ENCODE assay signal across 8 cellular contexts in genomic region chr15:58932791-58933310, GRCh38. TPM values are rescaled to one million over a fixed set of nuclear protein-coding genes. Genes with fewer than 3 reads are reported as not detected.
DNase-seq lines count a peak whose midpoint lies in the region; ATAC-seq and TF ChIP-seq lines count a peak whose summit lies in the region.

No MANE protein-coding gene starts in this region.

- peak; percentile 19 for ATAC-seq in HG02884 (IDR thresholded peaks at IDR 0.05; ENCODE audit: unreplicated experiment)

- H3K4me1 ChIP-seq in OCI-LY3 (ENCODE audit: low read length) (peaks cover 20% of the 10 kb centered on the region), tibial nerve (peaks cover 0 to 37% (median 20%) of the 10 kb centered on the region in 4 donors)

- H3K27me3 ChIP-seq in OCI-LY3 (ENCODE audit: low read depth, low read length): no peaks in the 10 kb centered on the region
- no peaks in the 10 kb centered on the region for H3K27me3 ChIP-seq in tibial nerve

- no peaks in the 10 kb centered on the region for H3K27me3 Mint-ChIP-seq in activated naive CD4-positive, alpha-beta T cell treated with anti-CD3 and anti-CD28 coated beads for 36 hours (ENCODE audit: low read depth)

- peaks cover 8% of the 10 kb centered on the region for H4K20me1 ChIP-seq in OCI-LY3 (ENCODE audit: insufficient read depth, low read length)

- TF ChIP-seq CTCF in OCI-LY3 (IDR thresholded peaks at IDR 0.05; ENCODE audit: low read depth, low read length) (no peak), tibial nerve (IDR thresholded peaks at IDR 0.05) (no peak)

- CTCF ChIA-PET in activated naive CD4-positive, alpha-beta T cell treated with anti-CD3 and anti-CD28 coated beads for 36 hours (lab: Charles Lee): no interaction called here

- H3K4me3 ChIP-seq in OCI-LY3 (ENCODE audit: low read length): peak overlapping the region; percentile 95
- H3K4me3 ChIP-seq in tibial nerve: peak overlapping the region; percentile 61 to 95 (median 70)

- H3K9me3 ChIP-seq in OCI-LY3 (ENCODE audit: insufficient read depth, low read length) (no peaks in the 10 kb centered on the region), tibial nerve (no peaks in the 10 kb centered on the region)

- intact Hi-C loops in activated naive CD4-positive, alpha-beta T cell treated with anti-CD3 and anti-CD28 coated beads for 36 hours (cut with micrococcal nuclease): loop anchor here (1.0 to 10.0 kb wide), 8 partner anchors 54 to 1228 kb away; partner anchors contain the start of genes ADAM10, BNIP2, CCNB2 and MINDY2

- H3K9me3 Mint-ChIP-seq in activated naive CD4-positive, alpha-beta T cell treated with anti-CD3 and anti-CD28 coated beads for 36 hours: no peaks in the 10 kb centered on the region

- peaks cover 53% of the 10 kb centered on the region for H3K79me2 ChIP-seq in OCI-LY3 (ENCODE audit: low read length)

- peak overlapping the region; percentile 13; the same call in 1 of the 2 replicates for H2AFZ ChIP-seq in OCI-LY3 (ENCODE audit: low read depth, low read length)

- no peak for DNase-seq in activated naive CD4-positive, alpha-beta T cell treated with anti-CD3 and anti-CD28 coated beads for 36 hours
- no peak for DNase-seq in activated naive CD4-positive, alpha-beta T cell treated with anti-CD3 and anti-CD28 coated beads, Interleukin-2, amount 50 U/mL, for 16 hours
- DNase-seq in dermis blood vessel endothelial cell (peak; percentile 55), medulla oblongata (ENCODE audit: extremely low spot score) (peak; percentile 58), tibial nerve (ENCODE audit: low spot score in 2 of 2) (no peak), MV-4-11 (lab: John Stamatoyannopoulos, UW) (no peak)

- WGBS in tibial nerve, 2 donors: 1% methylated on average over 5 to 21 of the region's 40 CpGs

- H3K36me3 Mint-ChIP-seq in activated naive CD4-positive, alpha-beta T cell treated with anti-CD3 and anti-CD28 coated beads for 36 hours (ENCODE audit: low read depth): peaks cover 10% of the 10 kb centered on the region

- peak overlapping the region; percentile 97 for H3K9ac ChIP-seq in OCI-LY3 (ENCODE audit: low read length)

- peaks cover 18% of the 10 kb centered on the region for H3K36me3 ChIP-seq in OCI-LY3 (replicated peaks; ENCODE audit: low read depth, low read length)
- H3K36me3 ChIP-seq in tibial nerve: peaks cover 0 to 15% (median 0%) of the 10 kb centered on the region in 3 donors

- no peak for TF ChIP-seq POLR2A in tibial nerve (IDR thresholded peaks at IDR 0.05)

- H3K27ac ChIP-seq in OCI-LY3 (ENCODE audit: low read length) (peak overlapping the region; percentile 89), tibial nerve (peak overlapping the region; percentile 95 to 98 (median 98))

- H3K4me1 Mint-ChIP-seq in activated naive CD4-positive, alpha-beta T cell treated with anti-CD3 and anti-CD28 coated beads for 36 hours (ENCODE audit: low read depth): peaks cover 26% of the 10 kb centered on the region

- H3K4me2 ChIP-seq in OCI-LY3 (ENCODE audit: low read length): peak overlapping the region; percentile 86

- TF ChIP-seq EP300 in tibial nerve (IDR thresholded peaks at IDR 0.05): no peak

- peak overlapping the region; percentile 99 for H3K27ac Mint-ChIP-seq in activated naive CD4-positive, alpha-beta T cell treated with anti-CD3 and anti-CD28 coated beads for 36 hours

- peak overlapping the region; percentile 93 for H3K4me3 Mint-ChIP-seq in activated naive CD4-positive, alpha-beta T cell treated with anti-CD3 and anti-CD28 coated beads for 36 hours

RNA-seq across cellular contexts. Expression of gene SLTM, which starts 0.6 kb away (rescaled TPM):
- total RNA-seq in activated naive CD4-positive, alpha-beta T cell treated with anti-CD3 and anti-CD28 coated beads for 36 hours: 10 to 100 TPM; 52.0 to 56.0 TPM
- total RNA-seq in dermis blood vessel endothelial cell (81.7 and 84.6 TPM in 2 replicates), tibial nerve (100 to 1,000 TPM in 3 of 4 donors, 10 to 100 TPM in 1; 87.9 to 126 (median 115) TPM)

RNA-seq across cellular contexts. Expression of gene RNF111, which starts 54.6 kb away (rescaled TPM):
- total RNA-seq in activated naive CD4-positive, alpha-beta T cell treated with anti-CD3 and anti-CD28 coated beads for 36 hours: 10 to 100 TPM; 17.8 to 19.8 TPM
- total RNA-seq in dermis blood vessel endothelial cell (16.2 and 22.2 TPM in 2 replicates), tibial nerve (10 to 100 TPM; 18.8 to 30.3 (median 20.6) TPM)

Comparison
In these comparisons a context has a peak if more than half of its experiments do, and no peak if none do; other contexts are left out.
1. DNase-seq: peak in dermis blood vessel endothelial cell (single experiment) and medulla oblongata (single experiment); none in activated naive CD4-positive, alpha-beta T cell treated with anti-CD3 and anti-CD28 coated beads for 36 hours (single experiment), activated naive CD4-positive, alpha-beta T cell treated with anti-CD3 and anti-CD28 coated beads, Interleukin-2, amount 50 U/mL, for 16 hours (single experiment), tibial nerve (0 of 2) and MV-4-11 (single experiment).